Comparison of ENCODE assay signal across 1 cellular context in genomic region chr1:23524716-23525401, GRCh38.
TF ChIP-seq lines count a peak whose summit lies in the region.

No MANE protein-coding gene starts in this region.

TF ChIP-seq in GM12878, 131 proteins besides CTCF, POLR2A, EP300 and RAD21 (continued from another document):
- 0 out of 2 replicates have a peak, but pooled peaks have one; percentile 26 for TF ChIP-seq GATAD2B (conservative IDR thresholded peaks at IDR 0.05; ENCODE audit: low read depth)
- no peak for TF ChIP-seq EZH2 (IDR thresholded peaks at IDR 0.05; ENCODE audit: borderline replicate concordance, control insufficient read depth, low read depth, low read length)
- no peak for TF ChIP-seq HDAC2 (IDR thresholded peaks at IDR 0.05)
- TF ChIP-seq MTA2 (IDR thresholded peaks at IDR 0.05; ENCODE audit: low read depth) = no peak; the same call in 1 of the 2 replicates
- TF ChIP-seq, protein P1, sequence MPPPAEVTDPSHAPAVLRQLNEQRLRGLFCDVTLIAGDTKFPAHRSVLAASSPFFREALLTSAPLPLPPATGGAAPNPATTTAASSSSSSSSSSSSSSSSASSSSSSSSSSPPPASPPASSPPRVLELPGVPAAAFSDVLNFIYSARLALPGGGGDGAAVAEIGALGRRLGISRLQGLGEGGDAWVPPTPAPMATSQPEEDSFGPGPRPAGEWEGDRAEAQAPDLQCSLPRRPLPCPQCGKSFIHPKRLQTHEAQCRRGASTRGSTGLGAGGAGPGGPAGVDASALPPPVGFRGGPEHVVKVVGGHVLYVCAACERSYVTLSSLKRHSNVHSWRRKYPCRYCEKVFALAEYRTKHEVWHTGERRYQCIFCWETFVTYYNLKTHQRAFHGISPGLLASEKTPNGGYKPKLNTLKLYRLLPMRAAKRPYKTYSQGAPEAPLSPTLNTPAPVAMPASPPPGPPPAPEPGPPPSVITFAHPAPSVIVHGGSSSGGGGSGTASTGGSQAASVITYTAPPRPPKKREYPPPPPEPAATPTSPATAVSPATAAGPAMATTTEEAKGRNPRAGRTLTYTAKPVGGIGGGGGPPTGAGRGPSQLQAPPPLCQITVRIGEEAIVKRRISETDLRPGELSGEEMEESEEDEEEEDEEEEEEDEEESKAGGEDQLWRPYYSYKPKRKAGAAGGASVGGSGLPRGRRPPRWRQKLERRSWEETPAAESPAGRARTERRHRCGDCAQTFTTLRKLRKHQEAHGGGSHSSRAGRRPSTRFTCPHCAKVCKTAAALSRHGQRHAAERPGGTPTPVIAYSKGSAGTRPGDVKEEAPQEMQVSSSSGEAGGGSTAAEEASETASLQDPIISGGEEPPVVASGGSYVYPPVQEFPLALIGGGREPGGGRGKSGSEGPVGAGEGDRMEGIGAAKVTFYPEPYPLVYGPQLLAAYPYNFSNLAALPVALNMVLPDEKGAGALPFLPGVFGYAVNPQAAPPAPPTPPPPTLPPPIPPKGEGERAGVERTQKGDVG (CRISPR knock-in tag; IDR thresholded peaks at IDR 0.05) = no peak
- no peak for TF ChIP-seq PAX8 (IDR thresholded peaks at IDR 0.05)
- TF ChIP-seq, protein P2, sequence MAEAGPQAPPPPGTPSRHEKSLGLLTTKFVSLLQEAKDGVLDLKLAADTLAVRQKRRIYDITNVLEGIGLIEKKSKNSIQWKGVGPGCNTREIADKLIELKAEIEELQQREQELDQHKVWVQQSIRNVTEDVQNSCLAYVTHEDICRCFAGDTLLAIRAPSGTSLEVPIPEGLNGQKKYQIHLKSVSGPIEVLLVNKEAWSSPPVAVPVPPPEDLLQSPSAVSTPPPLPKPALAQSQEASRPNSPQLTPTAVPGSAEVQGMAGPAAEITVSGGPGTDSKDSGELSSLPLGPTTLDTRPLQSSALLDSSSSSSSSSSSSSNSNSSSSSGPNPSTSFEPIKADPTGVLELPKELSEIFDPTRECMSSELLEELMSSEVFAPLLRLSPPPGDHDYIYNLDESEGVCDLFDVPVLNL (IDR thresholded peaks at IDR 0.05; ENCODE audit: low read depth, low read length) = no peak
- no peak for TF ChIP-seq SREBF2 (IDR thresholded peaks at IDR 0.05; ENCODE audit: low read length)
- TF ChIP-seq BHLHE40 (IDR thresholded peaks at IDR 0.05; ENCODE audit: borderline replicate concordance in 1 of 2, low read depth in 2 of 2, low read length in 1 of 2) = peak in 1 of 2 experiments; percentile 4; a peak in 1 of 4 replicates
- TF ChIP-seq TARDBP (IDR thresholded peaks at IDR 0.05; ENCODE audit: borderline replicate concordance) = no peak
- TF ChIP-seq KLF5 (IDR thresholded peaks at IDR 0.05; ENCODE audit: partially characterized antibody) = no peak
- no peak for TF ChIP-seq TBL1XR1 (IDR thresholded peaks at IDR 0.05; ENCODE audit: low read depth, low read length)
- no peak for TF ChIP-seq CHD2 (IDR thresholded peaks at IDR 0.05; ENCODE audit: borderline replicate concordance, low read depth, low read length)
- TF ChIP-seq TCF3 (IDR thresholded peaks at IDR 0.05; ENCODE audit: borderline replicate concordance, insufficient read depth, low read depth, low read length) = peak; percentile 76
- TF ChIP-seq YBX1 (IDR thresholded peaks at IDR 0.05) = no peak
- no peak; the same call in 1 of the 2 replicates for TF ChIP-seq NKRF (conservative IDR thresholded peaks at IDR 0.05)
- peak; percentile 19; the same call in 1 of the 2 replicates for TF ChIP-seq BCL11A (IDR thresholded peaks at IDR 0.05; ENCODE audit: low read depth, low read length)
- TF ChIP-seq, protein P3, sequence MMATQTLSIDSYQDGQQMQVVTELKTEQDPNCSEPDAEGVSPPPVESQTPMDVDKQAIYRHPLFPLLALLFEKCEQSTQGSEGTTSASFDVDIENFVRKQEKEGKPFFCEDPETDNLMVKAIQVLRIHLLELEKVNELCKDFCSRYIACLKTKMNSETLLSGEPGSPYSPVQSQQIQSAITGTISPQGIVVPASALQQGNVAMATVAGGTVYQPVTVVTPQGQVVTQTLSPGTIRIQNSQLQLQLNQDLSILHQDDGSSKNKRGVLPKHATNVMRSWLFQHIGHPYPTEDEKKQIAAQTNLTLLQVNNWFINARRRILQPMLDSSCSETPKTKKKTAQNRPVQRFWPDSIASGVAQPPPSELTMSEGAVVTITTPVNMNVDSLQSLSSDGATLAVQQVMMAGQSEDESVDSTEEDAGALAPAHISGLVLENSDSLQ (IDR thresholded peaks at IDR 0.05) = no peak
- peak; percentile 47; the same call in 1 of the 2 replicates for TF ChIP-seq NR2F1 (conservative IDR thresholded peaks at IDR 0.05)
- no peak for TF ChIP-seq HDGF (IDR thresholded peaks at IDR 0.05)
- TF ChIP-seq, protein P4, sequence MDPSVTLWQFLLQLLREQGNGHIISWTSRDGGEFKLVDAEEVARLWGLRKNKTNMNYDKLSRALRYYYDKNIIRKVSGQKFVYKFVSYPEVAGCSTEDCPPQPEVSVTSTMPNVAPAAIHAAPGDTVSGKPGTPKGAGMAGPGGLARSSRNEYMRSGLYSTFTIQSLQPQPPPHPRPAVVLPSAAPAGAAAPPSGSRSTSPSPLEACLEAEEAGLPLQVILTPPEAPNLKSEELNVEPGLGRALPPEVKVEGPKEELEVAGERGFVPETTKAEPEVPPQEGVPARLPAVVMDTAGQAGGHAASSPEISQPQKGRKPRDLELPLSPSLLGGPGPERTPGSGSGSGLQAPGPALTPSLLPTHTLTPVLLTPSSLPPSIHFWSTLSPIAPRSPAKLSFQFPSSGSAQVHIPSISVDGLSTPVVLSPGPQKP (IDR thresholded peaks at IDR 0.05; ENCODE audit: low read depth, low read length) = no peak
- TF ChIP-seq YY1 (IDR thresholded peaks at IDR 0.05; ENCODE audit: low read depth, low read length) = no peak
- no peak; the same call in 1 of the 2 replicates for TF ChIP-seq LARP7 (IDR thresholded peaks at IDR 0.05)
